Comparison of ENCODE assay signal across 5 cellular contexts in the genomic region with DNA sequence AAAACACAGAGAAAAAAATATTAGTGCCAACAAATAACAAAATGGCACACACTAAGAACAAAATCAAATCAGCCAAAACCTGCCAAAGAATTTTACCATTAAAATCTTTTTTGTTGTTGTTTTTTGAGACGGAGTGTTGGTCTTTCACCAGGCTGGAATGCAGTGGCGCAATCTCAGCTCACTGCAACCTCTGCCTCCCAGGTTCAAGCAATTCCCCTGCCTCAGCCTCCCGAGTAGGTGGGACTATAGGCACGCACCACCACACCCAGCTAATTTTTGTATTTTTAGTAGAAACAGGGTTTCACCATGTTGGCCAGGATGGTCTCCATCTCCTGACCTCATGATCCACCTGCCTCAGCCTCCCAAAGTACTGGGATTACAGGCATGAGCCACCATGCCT. TPM values are rescaled to one million over a fixed set of nuclear protein-coding genes. Genes with fewer than 3 reads are reported as not detected.
DNase-seq lines count a peak whose midpoint lies in the region; ATAC-seq, FAIRE-seq and TF ChIP-seq lines count a peak whose summit lies in the region.
"Not testable (repeated sequence)": the region's sequence is repeated elsewhere in the genome, so short reads cannot be mapped to it uniquely, and the experiment has no call there.

No MANE protein-coding gene starts in this region.

- H2BK5ac ChIP-seq in H9 (ENCODE audit: insufficient read length, low read length); H1 (ENCODE audit: low read depth, low read length): not testable (repeated sequence)

- peak overlapping the region in 2 of 3 experiments; percentile 87 to 94; a peak in 2 of 7 replicates for H3K27ac Mint-ChIP-seq in H9
- peak overlapping the region; percentile 87 for H3K27ac Mint-ChIP-seq in activated T-helper 17 cell treated with anti-CD3 and anti-CD28 coated beads, Interleukin-2, amount 50 U/mL, for 72 hours

- CTCF ChIA-PET in H1 (lab: Charles Lee; ENCODE audit: partially characterized antibody) = interaction anchor here (0.6 to 1.1 kb wide), 5 partner anchors 12 to 83 kb away, joined by 3 to 4 read pairs (median 3); no protein-coding TSS in a partner anchor
- CTCF ChIA-PET in HepG2 (lab: Yijun Ruan, JAX; ENCODE audit: low intra/inter-chr PET ratio, low total read pairs) = not testable (repeated sequence)

- H3K79me2 ChIP-seq in H9 (ENCODE audit: insufficient read depth, low read length); H1 (ENCODE audit: control insufficient read depth in 1 of 2, insufficient read depth in 2 of 2, low read length in 2 of 2); HepG2 (ENCODE audit: insufficient read depth, low read length): not testable (repeated sequence)

- H3K23ac ChIP-seq in H9 (ENCODE audit: insufficient read length, low read depth, low read length); H1 (ENCODE audit: insufficient read length): not testable (repeated sequence)

- H3K27ac ChIP-seq in H9 (ENCODE audit: insufficient read length, low read depth, low read length); H1 (ENCODE audit: low read depth, low read length); HepG2 (ENCODE audit: extremely low read length, insufficient read depth, low read length): not testable (repeated sequence)
- H3K27ac ChIP-seq in HUES64 (ENCODE audit: low read depth, low read length) = peak overlapping the region; percentile 36; the same call in 1 of the 2 replicates

- not testable (repeated sequence) for H4K5ac ChIP-seq in H9 (ENCODE audit: insufficient read length, low read depth, low read length); H1 (ENCODE audit: insufficient read length, low read depth, low read length)

- not testable (repeated sequence) for H3K14ac ChIP-seq in H9 (ENCODE audit: insufficient read depth, low read length); H1 (ENCODE audit: insufficient read length)

- H3K79me1 ChIP-seq in H9 (ENCODE audit: insufficient read depth, low read depth, low read length, poor library complexity, severe bottlenecking); H1 (ENCODE audit: low read depth, low read length): not testable (repeated sequence)

- H3K4ac ChIP-seq in H9 (ENCODE audit: low read depth, low read length); H1 (replicated peaks; ENCODE audit: insufficient read length, low read depth, low read length): not testable (repeated sequence)

- not testable (repeated sequence) for H2BK20ac ChIP-seq in H9 (ENCODE audit: low read depth, low read length, poor library complexity, severe bottlenecking); H1 (ENCODE audit: low read length)

- H4K91ac ChIP-seq in H9 (ENCODE audit: insufficient read length, low read depth, low read length); H1 (replicated peaks; ENCODE audit: insufficient read length, low read length): not testable (repeated sequence)

- not testable (repeated sequence) for TF ChIP-seq RAD21 in H1 (IDR thresholded peaks at IDR 0.05 in 1 of 2, conservative IDR thresholded peaks at IDR 0.05 in 1 of 2; ENCODE audit: low read depth in 2 of 2, low read length in 2 of 2); HepG2 (CRISPR knock-in tag; IDR thresholded peaks at IDR 0.05)

- H3T11ph ChIP-seq in H9 (ENCODE audit: low read length) = not testable (repeated sequence)

- not testable (repeated sequence) for H3K4me3 ChIP-seq in HUES64 (ENCODE audit: low read length); HepG2 (replicated peaks in 1 of 3; ENCODE audit: insufficient read depth in 1 of 3, low read depth in 2 of 3, low read length in 3 of 3)
- peak overlapping the region in 1 of 4 experiments; percentile 15; a peak in 1 of 8 replicates for H3K4me3 ChIP-seq in H1 (ENCODE audit: extremely low read depth in 1 of 4, insufficient read depth in 2 of 4, low read depth in 3 of 4, low read length in 4 of 4)

- H3K18ac ChIP-seq in H9 (ENCODE audit: insufficient read length, low read depth, low read length); H1 (ENCODE audit: extremely low read depth, low read length): not testable (repeated sequence)

- H4K20me1 ChIP-seq in H9 (ENCODE audit: control insufficient read depth, insufficient read depth, insufficient read length); H1 (replicated peaks in 1 of 2; ENCODE audit: control insufficient read depth in 1 of 2, insufficient read depth in 2 of 2, low read length in 2 of 2); HepG2 (ENCODE audit: insufficient read depth, low read length): not testable (repeated sequence)

- not testable (repeated sequence) for FAIRE-seq in H1 (lab: Jason Lieb, UNC); HepG2 (lab: Jason Lieb, UNC)

- H3K23me2 ChIP-seq in H9 (ENCODE audit: insufficient read length, low read depth, low read length, poor library complexity, severe bottlenecking); H1 (ENCODE audit: low read depth, low read length): not testable (repeated sequence)

- not testable (repeated sequence) for H3K56ac ChIP-seq in H9 (ENCODE audit: insufficient read length, low read depth, low read length); H1 (replicated peaks; ENCODE audit: insufficient read length, low read depth, low read length)

- H4K8ac ChIP-seq in H9 (replicated peaks; ENCODE audit: insufficient read length, low read depth, low read length); H1 (ENCODE audit: extremely low read depth, insufficient read depth, low read length): not testable (repeated sequence)

- not testable (repeated sequence) for H2AK5ac ChIP-seq in H9 (ENCODE audit: insufficient read length, low read length); H1 (ENCODE audit: low read depth, low read length)

- H3K9me3 Mint-ChIP-seq in H9; activated T-helper 17 cell treated with anti-CD3 and anti-CD28 coated beads, Interleukin-2, amount 50 U/mL, for 72 hours: not testable (repeated sequence)

- TF ChIP-seq POLR2A in H1 (IDR thresholded peaks at IDR 0.05; ENCODE audit: control extremely low read depth in 1 of 2, low read depth in 2 of 2, low read length in 2 of 2); HepG2 (IDR thresholded peaks at IDR 0.05; ENCODE audit: insufficient read depth in 1 of 2, low read depth in 2 of 2, low read length in 2 of 2): not testable (repeated sequence)

- not testable (repeated sequence) for H2AFZ ChIP-seq in H9 (ENCODE audit: low read length); H1 (ENCODE audit: low read length); HepG2 (ENCODE audit: low read length)

- H3K4me1 Mint-ChIP-seq in H9 = peaks cover 8 to 39% of the 10 kb centered on the region in 2 experiments
- H3K4me1 Mint-ChIP-seq in activated T-helper 17 cell treated with anti-CD3 and anti-CD28 coated beads, Interleukin-2, amount 50 U/mL, for 72 hours = peaks cover 30% of the 10 kb centered on the region

- ATAC-seq in activated T-helper 17 cell treated with anti-CD3 and anti-CD28 coated beads, Interleukin-2, amount 50 U/mL, for 72 hours (replicated peaks); HepG2: not testable (repeated sequence)

- not testable (repeated sequence) for H3K27me3 Mint-ChIP-seq in H9 (ENCODE audit: low read depth); activated T-helper 17 cell treated with anti-CD3 and anti-CD28 coated beads, Interleukin-2, amount 50 U/mL, for 72 hours

- not testable (repeated sequence) for TF ChIP-seq CTCF in H9 (conservative IDR thresholded peaks at IDR 0.05); H1 (IDR thresholded peaks at IDR 0.05; ENCODE audit: control extremely low read depth in 1 of 3, insufficient read depth in 1 of 3, low read depth in 1 of 3, low read length in 3 of 3); HepG2 (CRISPR knock-in tag; IDR thresholded peaks at IDR 0.05)

- peaks cover 23 to 53% (median 42%) of the 10 kb centered on the region in 3 experiments for H3K36me3 Mint-ChIP-seq in H9 (ENCODE audit: insufficient read depth in 1 of 3, low read depth in 3 of 3)
- peaks cover 88% of the 10 kb centered on the region for H3K36me3 Mint-ChIP-seq in activated T-helper 17 cell treated with anti-CD3 and anti-CD28 coated beads, Interleukin-2, amount 50 U/mL, for 72 hours (ENCODE audit: low read depth)

- not testable (repeated sequence) for H3K4me3 Mint-ChIP-seq in H9; activated T-helper 17 cell treated with anti-CD3 and anti-CD28 coated beads, Interleukin-2, amount 50 U/mL, for 72 hours

- H3K4me1 ChIP-seq in H9 (ENCODE audit: insufficient read depth, low read length); H1 (replicated peaks in 1 of 4; ENCODE audit: control insufficient read depth in 3 of 4, insufficient read depth in 4 of 4, low read length in 3 of 4); HepG2 (ENCODE audit: insufficient read depth, low read length): not testable (repeated sequence)
- H3K4me1 ChIP-seq in HUES64 (ENCODE audit: insufficient read depth, low read length) = peaks cover 14% of the 10 kb centered on the region

- H3K9ac ChIP-seq in H9 (ENCODE audit: extremely low read depth, insufficient read length, low read length); HUES64 (ENCODE audit: low read depth, low read length); H1 (replicated peaks in 1 of 4; ENCODE audit: extremely low read depth in 1 of 4, low read depth in 3 of 4, low read length in 3 of 4); HepG2 (ENCODE audit: insufficient read depth, low read depth, low read length): not testable (repeated sequence)

- not testable (repeated sequence) for H2BK15ac ChIP-seq in H9 (ENCODE audit: low read depth, low read length); H1 (ENCODE audit: low read length)

- not testable (repeated sequence) for H2BK12ac ChIP-seq in H9 (ENCODE audit: insufficient read length, low read depth, low read length); H1 (ENCODE audit: low read depth, low read length)

- not testable (repeated sequence) for H2BK120ac ChIP-seq in H9 (ENCODE audit: low read depth, low read length, poor library complexity, severe bottlenecking); H1 (replicated peaks; ENCODE audit: low read depth, low read length)

- not testable (repeated sequence) for H3K4me2 ChIP-seq in H9 (ENCODE audit: insufficient read depth, insufficient read length, low read length); H1 (ENCODE audit: insufficient read depth in 1 of 2, low read depth in 2 of 2, low read length in 2 of 2); HepG2 (ENCODE audit: low read depth, low read length)

- not testable (repeated sequence) for H3K9me3 ChIP-seq in H9 (ENCODE audit: control insufficient read depth, low read depth, low read length); HUES64 (ENCODE audit: insufficient read depth, low read depth, low read length); H1 (ENCODE audit: insufficient read depth in 2 of 2, low read depth in 1 of 2, low read length in 1 of 2); HepG2 (ENCODE audit: low read length)

- not testable (repeated sequence) for H3K27me3 ChIP-seq in H9 (ENCODE audit: insufficient read depth, low read length); HUES64 (ENCODE audit: insufficient read depth, low read length); H1 (replicated peaks in 1 of 4; ENCODE audit: control insufficient read depth in 3 of 4, extremely low read depth in 1 of 4, insufficient read depth in 3 of 4, low read length in 3 of 4); HepG2 (ENCODE audit: control insufficient read depth in 1 of 2, insufficient read depth in 2 of 2, low read length in 2 of 2)

- in situ Hi-C loops in HepG2 (cut with HindIII; ENCODE audit: extremely low pct_ligation_motif_present, low pct_unique_long_range_greater_than_20kb) = not testable (repeated sequence)

- WGBS in H9 (ENCODE audit: extremely low coverage, insufficient read length, low lambda C conversion rate) = no CpG with 5 or more reads among the region's 4 CpGs
- 79% methylated on average over 4 of the region's 4 CpGs for WGBS in HUES64
- WGBS in H1 (ENCODE audit: extremely low coverage in 1 of 2, insufficient coverage in 1 of 2, insufficient read length in 1 of 2, insufficient replicate concordance in 2 of 2, low coverage in 1 of 2, low lambda C conversion rate in 2 of 2, missing lambda C conversion rate in 1 of 2), 2 experiments = 86% methylated on average over 4 of the region's 4 CpGs; no CpG with 5 or more reads in 1 of the 2 experiments
- WGBS in HepG2 (ENCODE audit: low lambda C conversion rate) = 83% methylated on average over 4 of the region's 4 CpGs

- intact Hi-C loops in HepG2 (cut with micrococcal nuclease; ENCODE audit: unreplicated experiment) = not testable (repeated sequence)

- POLR2A ChIA-PET in H1 (lab: Charles Lee; ENCODE audit: partially characterized antibody) = not testable (repeated sequence)
- POLR2A ChIA-PET in HepG2 (lab: Yijun Ruan, JAX) = interaction anchor here (1.2 kb wide), 1 partner anchor 9 kb away, joined by 4 read pairs; a partner anchor contains a TSS

- not testable (repeated sequence) for BruUV-seq in HepG2 (replicated peaks; lab: Mats Ljungman, UMichigan)

- DNase-seq in H9; H1 (ENCODE audit: low read depth in 1 of 2, low spot score in 2 of 2); HepG2 (ENCODE audit: low spot score): not testable (repeated sequence)

- not testable (repeated sequence) for TF ChIP-seq EP300 in H1 (IDR thresholded peaks at IDR 0.05; ENCODE audit: borderline replicate concordance in 1 of 2, low read depth in 2 of 2, low read length in 2 of 2); HepG2 (IDR thresholded peaks at IDR 0.05; ENCODE audit: low read depth in 2 of 2, low read length in 2 of 2); HepG2 (CRISPR knock-in tag; IDR thresholded peaks at IDR 0.05; ENCODE audit: borderline replicate concordance)

- peaks cover 79% of the 10 kb centered on the region for H3K36me3 ChIP-seq in HUES64 (ENCODE audit: insufficient read depth, low read length)
- H3K36me3 ChIP-seq in H1 (ENCODE audit: control insufficient read depth in 2 of 4, insufficient read depth in 4 of 4, low read length in 3 of 4) = peaks cover 1 to 51% (median 11%) of the 10 kb centered on the region in 4 experiments; a peak in 7 of 8 replicates
- H3K36me3 ChIP-seq in HepG2 (replicated peaks in 1 of 2; ENCODE audit: control insufficient read depth in 1 of 2, insufficient read depth in 2 of 2, low read length in 2 of 2) = peaks cover 7 to 39% of the 10 kb centered on the region in 2 experiments

RNA-seq across cellular contexts. Expression of a gene that starts 8.3 kb away (rescaled TPM):
- 7.1 and 7.5 TPM in 2 replicates for total RNA-seq in H9 (2021)
- 2.3 TPM for polyA plus RNA-seq in HUES64 (2013, experiment 1 of 2)
- polyA plus RNA-seq in HUES64 (2013, experiment 2 of 2) = 3.6 TPM
- total RNA-seq in activated T-helper 17 cell treated with anti-CD3 and anti-CD28 coated beads, Interleukin-2, amount 50 U/mL, for 72 hours = 10 to 100 TPM; 13.8 to 22.5 TPM
- total RNA-seq in H1 (2021; fragmentation: NEBNext Ultra II Directional; extraction: Animal tissue kit (Norgen Biotek cat#: 25700)) = 4.0 and 4.3 TPM in 2 replicates
- 1.3 and 1.6 TPM in 2 replicates for polyA plus RNA-seq in H1 (2011; rRNA removed)
- 1.4 TPM for polyA plus RNA-seq in H1 (2011; cell fraction: cytosol; rRNA removed)
- 4.5 TPM for polyA plus RNA-seq in H1 (2011; cell fraction: nucleus; rRNA removed)
- polyA plus RNA-seq in H1 (2012, experiment 1 of 2) = 1.1 to 2.0 TPM (median 1.4 TPM) in 4 replicates
- 0.12 TPM for polyA plus RNA-seq in H1 (2012, experiment 2 of 2)
- 2.1 TPM for polyA plus RNA-seq in H1 (2013, experiment 1 of 2)
- polyA plus RNA-seq in H1 (2013, experiment 2 of 2) = 1.3 TPM
- 3.0 and 3.4 TPM in 2 replicates for polyA minus RNA-seq in H1 (2011; rRNA and poly(A)+ RNA removed)
- 1.5 TPM for polyA minus RNA-seq in H1 (2011; cell fraction: cytosol; rRNA and poly(A)+ RNA removed)
- polyA minus RNA-seq in H1 (2011; cell fraction: nucleus; rRNA and poly(A)+ RNA removed) = 5.0 TPM
- 2.7 and 6.4 TPM in 2 replicates for total RNA-seq in HepG2 (2016; rRNA removed; fragmentation: Illumina TruSeq; extraction: Trizol)
- total RNA-seq in HepG2 (2016; cell fraction: cytosol; rRNA removed; fragmentation: Illumina TruSeq; extraction: Trizol; ENCODE audit: low read depth) = 0.79 and 0.81 TPM in 2 replicates
- total RNA-seq in HepG2 (2016; cell fraction: insoluble cytoplasmic fraction; rRNA removed; fragmentation: Illumina TruSeq; extraction: Trizol) = 2.8 and 6.0 TPM in 2 replicates
- total RNA-seq in HepG2 (2016; cell fraction: membrane; rRNA removed; fragmentation: Illumina TruSeq; extraction: Trizol) = 1.4 and 2.0 TPM in 2 replicates
- 5.3 and 5.5 TPM in 2 replicates for total RNA-seq in HepG2 (2016; cell fraction: nucleus; rRNA removed; fragmentation: Illumina TruSeq; extraction: Trizol)
- polyA plus RNA-seq in HepG2 (2011; rRNA removed) = 1.7 and 2.0 TPM in 2 replicates
- 0.87 and 1.2 TPM in 2 replicates for polyA plus RNA-seq in HepG2 (2011; cell fraction: cytosol; rRNA removed)
- polyA plus RNA-seq in HepG2 (2011; cell fraction: nucleus; rRNA removed) = 5.9 and 6.7 TPM in 2 replicates
- 3.2 and 3.6 TPM in 2 replicates for polyA plus RNA-seq in HepG2 (2012)
- 0.16 and 0.20 TPM in 2 replicates for polyA plus RNA-seq in HepG2 (2016; cell fraction: cytosol; fragmentation: Illumina TruSeq; extraction: Trizol; ENCODE audit: low read depth)
- 3.7 and 5.3 TPM in 2 replicates for polyA plus RNA-seq in HepG2 (2016; cell fraction: insoluble cytoplasmic fraction; fragmentation: Illumina TruSeq; extraction: Trizol; ENCODE audit: low read depth)
- 0.62 and 0.63 TPM in 2 replicates for polyA plus RNA-seq in HepG2 (2016; cell fraction: membrane; fragmentation: Illumina TruSeq; extraction: Trizol; ENCODE audit: low read depth)
- polyA plus RNA-seq in HepG2 (2016; cell fraction: nucleus; fragmentation: Illumina TruSeq; extraction: Trizol; ENCODE audit: insufficient read depth, low read depth) = 8.5 and 10.3 TPM in 2 replicates
- 3.5 and 10.1 TPM in 2 replicates for polyA minus RNA-seq in HepG2 (2011; rRNA and poly(A)+ RNA removed; ENCODE audit: low replicate concordance)
- 2.1 and 2.3 TPM in 2 replicates for polyA minus RNA-seq in HepG2 (2011; cell fraction: cytosol; rRNA and poly(A)+ RNA removed)
- polyA minus RNA-seq in HepG2 (2011; cell fraction: nucleus; rRNA and poly(A)+ RNA removed) = 7.3 and 11.2 TPM in 2 replicates

RNA-seq across cellular contexts. Expression of a gene that starts 35.5 kb away (rescaled TPM):
- total RNA-seq in H9 (2021) = 63.6 and 65.3 TPM in 2 replicates
- polyA plus RNA-seq in HUES64 (2013, experiment 1 of 2) = 34.5 TPM
- 36.3 TPM for polyA plus RNA-seq in HUES64 (2013, experiment 2 of 2)
- total RNA-seq in activated T-helper 17 cell treated with anti-CD3 and anti-CD28 coated beads, Interleukin-2, amount 50 U/mL, for 72 hours = 100 to 1,000 TPM in 1 of 2 donors, 10 to 100 TPM in 1; 44.4 to 126 TPM
- 58.5 and 64.0 TPM in 2 replicates for total RNA-seq in H1 (2021; fragmentation: NEBNext Ultra II Directional; extraction: Animal tissue kit (Norgen Biotek cat#: 25700))
- 11.4 and 21.2 TPM in 2 replicates for polyA plus RNA-seq in H1 (2011; rRNA removed)
- polyA plus RNA-seq in H1 (2011; cell fraction: cytosol; rRNA removed) = 28.6 TPM
- 33.7 TPM for polyA plus RNA-seq in H1 (2011; cell fraction: nucleus; rRNA removed)
- polyA plus RNA-seq in H1 (2012, experiment 1 of 2) = 23.8 to 47.4 TPM (median 30.0 TPM) in 4 replicates
- polyA plus RNA-seq in H1 (2012, experiment 2 of 2) = 2.3 TPM
- polyA plus RNA-seq in H1 (2013, experiment 1 of 2) = 65.9 TPM
- polyA plus RNA-seq in H1 (2013, experiment 2 of 2) = 53.5 TPM
- 25.3 and 42.8 TPM in 2 replicates for polyA minus RNA-seq in H1 (2011; rRNA and poly(A)+ RNA removed)
- polyA minus RNA-seq in H1 (2011; cell fraction: cytosol; rRNA and poly(A)+ RNA removed) = 26.2 TPM
- 94.0 TPM for polyA minus RNA-seq in H1 (2011; cell fraction: nucleus; rRNA and poly(A)+ RNA removed)
- 24.6 and 40.8 TPM in 2 replicates for total RNA-seq in HepG2 (2016; rRNA removed; fragmentation: Illumina TruSeq; extraction: Trizol)
- total RNA-seq in HepG2 (2016; cell fraction: cytosol; rRNA removed; fragmentation: Illumina TruSeq; extraction: Trizol; ENCODE audit: low read depth) = 6.0 and 6.9 TPM in 2 replicates
- 23.9 and 42.1 TPM in 2 replicates for total RNA-seq in HepG2 (2016; cell fraction: insoluble cytoplasmic fraction; rRNA removed; fragmentation: Illumina TruSeq; extraction: Trizol)
- total RNA-seq in HepG2 (2016; cell fraction: membrane; rRNA removed; fragmentation: Illumina TruSeq; extraction: Trizol) = 10.8 and 14.0 TPM in 2 replicates
- 126 TPM in 2 replicates for total RNA-seq in HepG2 (2016; cell fraction: nucleus; rRNA removed; fragmentation: Illumina TruSeq; extraction: Trizol)
- 23.9 and 25.5 TPM in 2 replicates for polyA plus RNA-seq in HepG2 (2011; rRNA removed)
- polyA plus RNA-seq in HepG2 (2011; cell fraction: cytosol; rRNA removed) = 3.9 and 5.3 TPM in 2 replicates
- polyA plus RNA-seq in HepG2 (2011; cell fraction: nucleus; rRNA removed) = 69.2 and 76.4 TPM in 2 replicates
- 28.4 and 30.9 TPM in 2 replicates for polyA plus RNA-seq in HepG2 (2012)
- polyA plus RNA-seq in HepG2 (2016; cell fraction: cytosol; fragmentation: Illumina TruSeq; extraction: Trizol; ENCODE audit: low read depth) = 2.1 and 2.6 TPM in 2 replicates
- 21.0 and 23.0 TPM in 2 replicates for polyA plus RNA-seq in HepG2 (2016; cell fraction: insoluble cytoplasmic fraction; fragmentation: Illumina TruSeq; extraction: Trizol; ENCODE audit: low read depth)
- 6.7 and 6.8 TPM in 2 replicates for polyA plus RNA-seq in HepG2 (2016; cell fraction: membrane; fragmentation: Illumina TruSeq; extraction: Trizol; ENCODE audit: low read depth)
- 139 and 142 TPM in 2 replicates for polyA plus RNA-seq in HepG2 (2016; cell fraction: nucleus; fragmentation: Illumina TruSeq; extraction: Trizol; ENCODE audit: insufficient read depth, low read depth)
- polyA minus RNA-seq in HepG2 (2011; rRNA and poly(A)+ RNA removed; ENCODE audit: low replicate concordance) = 8.9 and 18.9 TPM in 2 replicates
- polyA minus RNA-seq in HepG2 (2011; cell fraction: cytosol; rRNA and poly(A)+ RNA removed) = 6.8 and 11.3 TPM in 2 replicates
- polyA minus RNA-seq in HepG2 (2011; cell fraction: nucleus; rRNA and poly(A)+ RNA removed) = 155 and 174 TPM in 2 replicates
